35 cellular contexts compared by ENCODE assay signal in the genomic region with DNA sequence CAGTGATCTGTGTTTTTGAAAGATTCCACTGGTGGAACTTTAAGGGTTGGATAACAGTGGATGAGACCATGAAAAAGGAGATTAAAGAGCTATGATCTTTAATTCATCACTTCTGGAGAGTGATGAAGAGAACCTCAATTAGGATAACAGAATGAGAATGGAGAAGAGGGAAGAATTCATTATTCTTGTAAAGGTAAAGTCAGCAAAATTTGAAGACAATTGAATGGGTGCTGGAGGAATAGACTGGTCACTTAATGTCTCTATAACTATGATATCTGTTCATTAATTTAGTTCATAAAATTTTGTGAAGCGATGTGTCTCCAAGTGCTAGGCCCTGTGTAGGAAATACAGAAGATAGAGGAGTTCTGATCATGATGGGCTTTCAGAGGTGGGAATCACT.
"Had no signal": no experiment of that assay in that cellular context is flagged by ENCODE, and none has a peak within 500 bp of the region (broad histone marks: within the 10 kb centered on the region; RNA-seq: fewer than 3 reads in every experiment).

No MANE protein-coding gene starts in this region.

- H3K36me3 ChIP-seq: MG63 had no signal

- DNase-seq: Karpas-422, Kasumi-1, MG63, MM.1S, MV-4-11, NCI-H1048, NCI-H1092, NCI-H1092 treated with DMSO at 0.1 percent for 48 hours, NCI-H1105, NCI-H1105 treated with DMSO at 0.1 percent for 48 hours, NCI-H1417, NCI-H1417 treated with DMSO at 0.1 percent for 48 hours, NCI-H1436, NCI-H1436 treated with DMSO at 0.1 percent for 48 hours, NCI-H146, NCI-H1694, NCI-H1694 treated with DMSO at 0.1 percent for 48 hours, NCI-H187, NCI-H187 treated with DMSO at 0.1 percent for 48 hours, NCI-H1930, NCI-H2029, NCI-H2029 treated with DMSO at 0.1 percent for 48 hours, NCI-H2081, NCI-H2081 treated with DMSO at 0.1 percent for 48 hours, NCI-H2107, NCI-H2171, NCI-H2171 treated with DMSO at 0.1 percent for 48 hours, NCI-H2227 treated with DMSO at 0.1 percent for 48 hours, NCI-H226, NCI-H345, NCI-H446, NCI-H446 treated with DMSO at 0.1 percent for 48 hours, NCI-H510A, NCI-H510A treated with DMSO at 0.1 percent for 48 hours, NCI-H524 had no signal

- H3K4me3 ChIP-seq: MG63 had no signal

- H3K27me3 ChIP-seq: MG63 had no signal

- H3K9me3 ChIP-seq: MG63 had no signal
